In genomic region chr7:41940760-41941343, GRCh38 we compare ENCODE assay signal across 8 cellular contexts.
DNase-seq lines count a peak whose midpoint lies in the region; ATAC-seq, FAIRE-seq and TF ChIP-seq lines count a peak whose summit lies in the region.

No MANE protein-coding gene starts in this region.

- H3K4me1 ChIP-seq in endothelial cell of umbilical vein (ENCODE audit: control insufficient read depth, extremely low read depth, insufficient read depth, low read length) (no peaks in the 10 kb centered on the region), mucosa of descending colon (ENCODE audit: low read depth) (peaks cover 9% of the 10 kb centered on the region)

- no peak overlapping the region for H3K4me2 ChIP-seq in endothelial cell of umbilical vein (ENCODE audit: insufficient read depth, low read length)

- H3K9ac ChIP-seq in endothelial cell of umbilical vein (replicated peaks; ENCODE audit: extremely low read depth, insufficient read depth, low read length): no peak overlapping the region

- no peaks in the 10 kb centered on the region for H3K9me3 Mint-ChIP-seq in activated CD4-positive, alpha-beta memory T cell treated with anti-CD3 and anti-CD28 coated beads for 36 hours

- CTCF ChIA-PET in activated CD4-positive, alpha-beta memory T cell treated with anti-CD3 and anti-CD28 coated beads for 36 hours (lab: Charles Lee): interaction anchor here (0.6 to 2.0 kb wide), 42 partner anchors 8 to 1897 kb away, joined by 3 to 21 read pairs (median 4); no protein-coding TSS in a partner anchor
- CTCF ChIA-PET in endothelial cell of umbilical vein (lab: Charles Lee): interaction anchor here (0.5 to 8.7 kb wide), 89 partner anchors 8 to 1898 kb away, joined by 3 to 354 read pairs (median 4); partner anchors contain the start of genes MRPL32 and PSMA2

- no peak for TF ChIP-seq POLR2A in endothelial cell of umbilical vein (IDR thresholded peaks at IDR 0.05; ENCODE audit: low read depth, low read length)

- H3K36me3 ChIP-seq in endothelial cell of umbilical vein (ENCODE audit: control insufficient read depth in 2 of 2, extremely low read depth in 1 of 2, insufficient read depth in 2 of 2, low read length in 2 of 2): no peaks in the 10 kb centered on the region
- no peaks in the 10 kb centered on the region for H3K36me3 ChIP-seq in mucosa of descending colon (ENCODE audit: low read depth)

- no peak overlapping the region for H3K4me3 ChIP-seq in endothelial cell of umbilical vein (replicated peaks in 1 of 3; ENCODE audit: insufficient read depth in 1 of 3, low read depth in 1 of 3, low read length in 3 of 3)
- H3K4me3 ChIP-seq in mucosa of descending colon: no peak overlapping the region

- BruUV-seq in endothelial cell of umbilical vein (replicated peaks; lab: Mats Ljungman, UMichigan): no TSS peak

- TF ChIP-seq CTCF in endothelial cell of umbilical vein (IDR thresholded peaks at IDR 0.05; ENCODE audit: extremely low read depth in 1 of 2, insufficient read depth in 1 of 2, low read depth in 1 of 2, low read length in 2 of 2) (peak; percentile 86 to 87), mucosa of descending colon (IDR thresholded peaks at IDR 0.05) (peak; percentile 81)

- intact Hi-C loops in activated CD4-positive, alpha-beta memory T cell treated with anti-CD3 and anti-CD28 coated beads for 36 hours (cut with micrococcal nuclease): loop anchor here (5.0 kb wide), 1 partner anchor 1321 kb away; no protein-coding TSS in a partner anchor
- intact Hi-C loops in endothelial cell of umbilical vein (cut with micrococcal nuclease) (loop anchor here (1.0 to 5.0 kb wide), 6 partner anchors 15 to 1498 kb away; partner anchors contain the start of genes MRPL32 and PSMA2), mucosa of descending colon (cut with DNase I, micrococcal nuclease) (loop anchor here in 1 of 2 donors (5.0 kb wide), 1 partner anchor 36 kb away; no protein-coding TSS in a partner anchor)

- peaks cover 25% of the 10 kb centered on the region for H3K27me3 Mint-ChIP-seq in activated CD4-positive, alpha-beta memory T cell treated with anti-CD3 and anti-CD28 coated beads for 36 hours

- peaks cover under 1 to 3% of the 10 kb centered on the region in 2 experiments for H3K27me3 ChIP-seq in endothelial cell of umbilical vein (ENCODE audit: control insufficient read depth in 2 of 2, insufficient read depth in 2 of 2, low read length in 2 of 2)

- peak; percentile 97 for FAIRE-seq in endothelial cell of umbilical vein (lab: Jason Lieb, UNC)

- ATAC-seq in GM19328 (IDR thresholded peaks at IDR 0.05; ENCODE audit: unreplicated experiment) (peak; percentile 69), HG03342 (IDR thresholded peaks at IDR 0.05; ENCODE audit: unreplicated experiment) (peak; percentile 78), mucosa of descending colon (peak; percentile 80)

- H3K79me2 ChIP-seq in endothelial cell of umbilical vein (ENCODE audit: control insufficient read depth, insufficient read depth, low read length): no peaks in the 10 kb centered on the region

- H3K4me1 Mint-ChIP-seq in activated CD4-positive, alpha-beta memory T cell treated with anti-CD3 and anti-CD28 coated beads for 36 hours (ENCODE audit: low read depth): peaks cover 5% of the 10 kb centered on the region

- H3K4me3 Mint-ChIP-seq in activated CD4-positive, alpha-beta memory T cell treated with anti-CD3 and anti-CD28 coated beads for 36 hours: no peak overlapping the region

- no peaks in the 10 kb centered on the region for H3K36me3 Mint-ChIP-seq in activated CD4-positive, alpha-beta memory T cell treated with anti-CD3 and anti-CD28 coated beads for 36 hours

- no peaks in the 10 kb centered on the region for H4K20me1 ChIP-seq in endothelial cell of umbilical vein (replicated peaks; ENCODE audit: control insufficient read depth, extremely low read depth, insufficient read depth, low read length)

- H3K27ac Mint-ChIP-seq in activated CD4-positive, alpha-beta memory T cell treated with anti-CD3 and anti-CD28 coated beads for 36 hours: no peak overlapping the region

- dilution Hi-C loops in endothelial cell of umbilical vein (cut with MboI; ENCODE audit: extremely low pct_ligation_motif_present, low sequenced_read_pairs): no loop called here

- POLR2A ChIA-PET in activated CD4-positive, alpha-beta memory T cell treated with anti-CD3 and anti-CD28 coated beads for 36 hours (lab: Charles Lee): interaction anchor here (0.5 kb wide), 1 partner anchor 1039 kb away, joined by 3 read pairs; no protein-coding TSS in a partner anchor
- POLR2A ChIA-PET in endothelial cell of umbilical vein (lab: Charles Lee): no interaction called here

- H3K9me3 ChIP-seq in endothelial cell of umbilical vein (replicated peaks; ENCODE audit: control insufficient read depth, insufficient read depth, low read length) (no peaks in the 10 kb centered on the region), mucosa of descending colon (no peaks in the 10 kb centered on the region)

- no peak overlapping the region for H2AFZ ChIP-seq in endothelial cell of umbilical vein (ENCODE audit: low read depth, low read length)

- H3K27ac ChIP-seq in endothelial cell of umbilical vein (ENCODE audit: insufficient read depth, low read depth, low read length): no peak overlapping the region

- DNase-seq in COLO668 (lab: John Stamatoyannopoulos, UW; ENCODE audit: unreplicated experiment) (peak; percentile 56), NCI-H526 (lab: John Stamatoyannopoulos, UW) (peak; percentile 4 to 81), endothelial cell of umbilical vein (ENCODE audit: low read depth, low spot score) (peak; percentile 72), mucosa of descending colon (peak in 2 of 3 donors; percentile 44 to 73)
- DNase-seq in activated CD4-positive, alpha-beta memory T cell treated with anti-CD3 and anti-CD28 coated beads for 36 hours: peak; percentile 66
- peak; percentile 30 for DNase-seq in stimulated activated naive CD4-positive, alpha-beta T cell treated with Interleukin-2 at 50 U/mL for 16 hours (lab: John Stamatoyannopoulos, UW)

- H3K9me1 ChIP-seq in endothelial cell of umbilical vein (replicated peaks; ENCODE audit: control insufficient read depth, extremely low read depth, insufficient read depth, low read length): no peaks in the 10 kb centered on the region

TF ChIP-seq in endothelial cell of umbilical vein, 7 proteins besides CTCF, POLR2A, EP300 and RAD21:
- TF ChIP-seq EZH2 (IDR thresholded peaks at IDR 0.05; ENCODE audit: borderline replicate concordance, low read depth, low read length, severe bottlenecking) (no peak), MYC (IDR thresholded peaks at IDR 0.05; ENCODE audit: low read depth, low read length) (no peak)
TF ChIP-seq in endothelial cell of umbilical vein: peak in this region for 0.
